Comparison of ENCODE assay signal across 36 cellular contexts in genomic region chr1:238549135-238549534, GRCh38.
"Had no signal": no experiment of that assay in that cellular context is flagged by ENCODE, and none has a peak within 500 bp of the region (broad histone marks: within the 10 kb centered on the region; RNA-seq: fewer than 3 reads in every experiment).

No MANE protein-coding gene starts in this region.

- H3K27me3 ChIP-seq: adrenal gland, body of pancreas, brain microvascular endothelial cell, breast epithelium had no signal

- H3K27ac ChIP-seq: adrenal gland, body of pancreas, brain microvascular endothelial cell, breast epithelium, VCaP had no signal

- H3K4me3 Mint-ChIP-seq: activated B cell treated with CpG ODN at 0.5 μM for 24 hours; activated CD4-positive, alpha-beta T cell treated with anti-CD3 and anti-CD28 coated beads, Interleukin-2, amount 10 ng/mL, durations not matched to agents 24 days and 14 days; activated CD8-positive, alpha-beta T cell treated with anti-CD3 and anti-CD28 coated beads for 36 hours; activated naive CD4-positive, alpha-beta T cell treated with anti-CD3 and anti-CD28 coated beads for 36 hours; activated naive CD8-positive, alpha-beta T cell treated with anti-CD3 and anti-CD28 coated beads for 36 hours; activated T-cell treated with anti-CD3 and anti-CD28 coated beads, Interleukin-2, amount 50 U/mL, for 4 hours; activated T-cell treated with anti-CD3 and anti-CD28 coated beads, Interleukin-2, amount 50 U/mL, for 72 hours; activated T-helper 1 cell treated with anti-CD3 and anti-CD28 coated beads, Interleukin-12 subunit alpha, Interleukin-12 subunit beta, Interleukin-2, Interleukin-4 antibody, amounts not matched to agents 30 ng/mL and 10 ng/mL and 1 ng/mL, durations not matched to agents 14 hours and 24 hours and 36 hours; activated T-helper 17 cell treated with anti-CD3 and anti-CD28 coated beads, Interleukin-2, amount 50 U/mL, for 72 hours; T-helper 1 cell treated with Interleukin-12 subunit alpha and Interleukin-12 subunit beta and Interleukin-4 antibody, amounts not matched to agents 30 μg/mL and 1 μg/mL, for 36 hours; T-helper 2 cell treated with Interferon-gamma antibody and Interleukin-4, amounts not matched to agents 5 μg/mL and 100 μg/mL, for 36 hours had no signal

- ATAC-seq: activated CD8-positive, alpha-beta T cell treated with anti-CD3 and anti-CD28 coated beads for 36 hours; activated naive CD4-positive, alpha-beta T cell treated with anti-CD3 and anti-CD28 coated beads, Interleukin-2, amount 50 U/mL, for 72 hours; activated T-cell treated with anti-CD3 and anti-CD28 coated beads, Interleukin-2, amount 50 U/mL, for 4 hours; activated T-cell treated with anti-CD3 and anti-CD28 coated beads, Interleukin-2, amount 50 U/mL, for 72 hours; activated T-helper 17 cell treated with anti-CD3 and anti-CD28 coated beads, Interleukin-2, amount 50 U/mL, for 72 hours; body of pancreas had no signal

- H3K9me3 ChIP-seq: adrenal gland had no signal

- H3K36me3 ChIP-seq: adrenal gland, brain microvascular endothelial cell, breast epithelium had no signal

- H3K9me3 Mint-ChIP-seq: activated CD4-positive, alpha-beta T cell treated with anti-CD3 and anti-CD28 coated beads, Interleukin-2, amount 10 ng/mL, durations not matched to agents 24 days and 14 days; activated naive CD8-positive, alpha-beta T cell treated with anti-CD3 and anti-CD28 coated beads for 36 hours; activated T-helper 1 cell treated with anti-CD3 and anti-CD28 coated beads, Interleukin-12 subunit alpha, Interleukin-12 subunit beta, Interleukin-2, Interleukin-4 antibody, amounts not matched to agents 30 ng/mL and 10 ng/mL and 1 ng/mL, durations not matched to agents 14 hours and 24 hours and 36 hours had no signal

- H3K27ac Mint-ChIP-seq: activated B cell treated with CpG ODN at 0.5 μM for 24 hours; activated CD4-positive, alpha-beta T cell treated with anti-CD3 and anti-CD28 coated beads, Interleukin-2, amount 10 ng/mL, durations not matched to agents 24 days and 14 days; activated CD8-positive, alpha-beta T cell treated with anti-CD3 and anti-CD28 coated beads for 36 hours; activated naive CD4-positive, alpha-beta T cell treated with anti-CD3 and anti-CD28 coated beads for 36 hours; activated naive CD4-positive, alpha-beta T cell treated with anti-CD3 and anti-CD28 coated beads, Interleukin-2, amount 50 U/mL, for 72 hours; activated naive CD8-positive, alpha-beta T cell treated with anti-CD3 and anti-CD28 coated beads for 36 hours; activated T-cell treated with anti-CD3 and anti-CD28 coated beads, Interleukin-2, amount 50 U/mL, for 72 hours; activated T-helper 1 cell treated with anti-CD3 and anti-CD28 coated beads, Interleukin-12 subunit alpha, Interleukin-12 subunit beta, Interleukin-2, Interleukin-4 antibody, amounts not matched to agents 30 ng/mL and 10 ng/mL and 1 ng/mL, durations not matched to agents 14 hours and 24 hours and 36 hours; activated T-helper 17 cell treated with anti-CD3 and anti-CD28 coated beads, Interleukin-2, amount 50 U/mL, for 72 hours; T-helper 1 cell treated with Interleukin-12 subunit alpha and Interleukin-12 subunit beta and Interleukin-4 antibody, amounts not matched to agents 30 μg/mL and 1 μg/mL, for 36 hours; T-helper 2 cell treated with Interferon-gamma antibody and Interleukin-4, amounts not matched to agents 5 μg/mL and 100 μg/mL, for 36 hours had no signal

- H3K36me3 Mint-ChIP-seq: activated naive CD4-positive, alpha-beta T cell treated with anti-CD3 and anti-CD28 coated beads, Interleukin-2, amount 50 U/mL, for 72 hours; activated naive CD8-positive, alpha-beta T cell treated with anti-CD3 and anti-CD28 coated beads for 36 hours had no signal

- DNase-seq: activated B cell treated with CpG ODN at 0.5 μM for 24 hours; activated CD4-positive, alpha-beta T cell treated with anti-CD3 and anti-CD28 coated beads for 4 hours; activated CD4-positive, alpha-beta T cell treated with anti-CD3 and anti-CD28 coated beads, Interleukin-2, amount 10 ng/mL, durations not matched to agents 24 days and 14 days; activated CD4-positive, alpha-beta T cell treated with anti-CD3 and anti-CD28 coated beads, Interleukin-2, amount 50 U/mL, for 1 hour; activated CD4-positive, alpha-beta T cell treated with anti-CD3 and anti-CD28 coated beads, Interleukin-2, amount 50 U/mL, for 4 hours; activated CD4-positive, CD25-positive, alpha-beta regulatory T cell treated with anti-CD3 and anti-CD28 coated beads, Interleukin-2, amount 50 U/mL, for 72 hours; activated CD8-positive, alpha-beta memory T cell treated with anti-CD3 and anti-CD28 coated beads, Interleukin-2, amount 50 U/mL, for 4 hours; activated CD8-positive, alpha-beta T cell treated with anti-CD3 and anti-CD28 coated beads for 36 hours; activated effector memory CD4-positive, alpha-beta T cell treated with anti-CD3 and anti-CD28 coated beads, Interleukin-2, amount 50 U/mL, for 16 hours; activated gamma-delta T cell treated with Interleukin-2 at 50 U/mL for 16 hours; activated naive CD4-positive, alpha-beta T cell; activated naive CD4-positive, alpha-beta T cell treated with anti-CD3 and anti-CD28 coated beads for 36 hours; activated naive CD4-positive, alpha-beta T cell treated with anti-CD3 and anti-CD28 coated beads, Interleukin-2, amount 50 U/mL, for 16 hours; activated naive CD8-positive, alpha-beta T cell treated with anti-CD3 and anti-CD28 coated beads for 36 hours; activated T-cell treated with anti-CD3 and anti-CD28 coated beads for 4 hours; activated T-cell treated with anti-CD3 and anti-CD28 coated beads, Interleukin-2, amount 50 U/mL, for 1 hour; activated T-cell treated with anti-CD3 and anti-CD28 coated beads, Interleukin-2, amount 50 U/mL, for 4 hours; activated T-cell treated with anti-CD3 and anti-CD28 coated beads, Interleukin-2, amount 50 U/mL, for 72 hours; adrenal gland; amniotic stem cell; aorta; body of pancreas; brain microvascular endothelial cell; central memory CD4-positive, alpha-beta T cell; T-helper 1 cell; T-helper 2 cell; T-helper 9 cell had no signal

- H3K27me3 Mint-ChIP-seq: activated B cell treated with CpG ODN at 0.5 μM for 24 hours; activated CD4-positive, alpha-beta T cell treated with anti-CD3 and anti-CD28 coated beads, Interleukin-2, amount 10 ng/mL, durations not matched to agents 24 days and 14 days; activated CD8-positive, alpha-beta T cell treated with anti-CD3 and anti-CD28 coated beads for 36 hours; activated naive CD8-positive, alpha-beta T cell treated with anti-CD3 and anti-CD28 coated beads for 36 hours; activated T-helper 17 cell treated with anti-CD3 and anti-CD28 coated beads, Interleukin-2, amount 50 U/mL, for 72 hours had no signal

- H3K4me1 ChIP-seq: adrenal gland, body of pancreas, breast epithelium had no signal

- H3K4me1 Mint-ChIP-seq: activated B cell treated with CpG ODN at 0.5 μM for 24 hours; activated CD4-positive, alpha-beta T cell treated with anti-CD3 and anti-CD28 coated beads, Interleukin-2, amount 10 ng/mL, durations not matched to agents 24 days and 14 days; activated naive CD8-positive, alpha-beta T cell treated with anti-CD3 and anti-CD28 coated beads for 36 hours; activated T-helper 17 cell treated with anti-CD3 and anti-CD28 coated beads, Interleukin-2, amount 50 U/mL, for 72 hours had no signal

- FAIRE-seq: astrocyte, TTC549 had no signal

- H3K4me3 ChIP-seq: adrenal gland, body of pancreas, breast epithelium had no signal
